Comparison of ENCODE assay signal across 1 cellular context in the genomic region with DNA sequence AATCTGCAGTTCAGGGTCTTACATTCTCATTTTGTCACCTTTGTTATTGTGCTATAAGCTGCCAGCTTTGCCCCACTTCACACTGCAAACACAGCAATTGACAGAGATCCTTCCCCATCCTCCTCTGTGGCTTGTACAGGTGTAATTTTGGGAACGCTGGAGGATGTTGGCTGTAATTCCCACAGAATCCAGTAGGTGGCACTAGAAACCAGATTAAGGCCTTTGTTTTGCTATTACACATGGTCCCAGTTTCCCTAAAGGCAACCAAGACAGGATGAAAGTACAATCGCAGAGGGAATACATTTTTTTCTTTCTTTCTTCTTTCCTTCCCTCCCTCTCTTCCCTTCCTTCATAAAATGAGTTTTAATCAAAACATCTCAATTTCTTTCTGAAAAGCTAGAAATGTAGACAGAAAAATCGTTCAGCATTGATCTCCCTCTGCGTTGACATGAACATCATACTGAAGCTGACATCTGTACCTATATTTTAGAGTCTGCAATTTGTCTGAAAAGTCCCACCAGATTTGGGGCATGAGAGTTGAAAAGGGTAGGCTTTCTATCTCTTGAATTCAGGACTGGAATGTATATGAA.
TF ChIP-seq lines count a peak whose summit lies in the region.

No MANE protein-coding gene starts in this region.

TF ChIP-seq in K562, 482 proteins besides CTCF, POLR2A, EP300 and RAD21 (continued from another document):
- TF ChIP-seq, protein P1, sequence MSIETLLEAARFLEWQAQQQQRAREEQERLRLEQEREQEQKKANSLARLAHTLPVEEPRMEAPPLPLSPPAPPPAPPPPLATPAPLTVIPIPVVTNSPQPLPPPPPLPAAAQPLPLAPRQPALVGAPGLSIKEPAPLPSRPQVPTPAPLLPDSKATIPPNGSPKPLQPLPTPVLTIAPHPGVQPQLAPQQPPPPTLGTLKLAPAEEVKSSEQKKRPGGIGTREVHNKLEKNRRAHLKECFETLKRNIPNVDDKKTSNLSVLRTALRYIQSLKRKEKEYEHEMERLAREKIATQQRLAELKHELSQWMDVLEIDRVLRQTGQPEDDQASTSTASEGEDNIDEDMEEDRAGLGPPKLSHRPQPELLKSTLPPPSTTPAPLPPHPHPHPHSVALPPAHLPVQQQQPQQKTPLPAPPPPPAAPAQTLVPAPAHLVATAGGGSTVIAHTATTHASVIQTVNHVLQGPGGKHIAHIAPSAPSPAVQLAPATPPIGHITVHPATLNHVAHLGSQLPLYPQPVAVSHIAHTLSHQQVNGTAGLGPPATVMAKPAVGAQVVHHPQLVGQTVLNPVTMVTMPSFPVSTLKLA (conservative IDR thresholded peaks at IDR 0.05) = peak; percentile 39 to 59; a peak in 3 of 4 replicates
- TF ChIP-seq SMC3 (conservative IDR thresholded peaks at IDR 0.05; ENCODE audit: insufficient read depth, low read depth, low read length) = peak; percentile 61; the same call in 1 of the 2 replicates
- peak; percentile 47; the same call in 1 of the 2 replicates for TF ChIP-seq STAG1 (CRISPR knock-in tag; IDR thresholded peaks at IDR 0.05; ENCODE audit: borderline replicate concordance)
- no peak for TF ChIP-seq PYGO2 (tag; IDR thresholded peaks at IDR 0.05)
- TF ChIP-seq RBM39 (optimal IDR thresholded peaks at IDR 0.05; ENCODE audit: low read depth, low read length) = no peak
- TF ChIP-seq, protein P2, sequence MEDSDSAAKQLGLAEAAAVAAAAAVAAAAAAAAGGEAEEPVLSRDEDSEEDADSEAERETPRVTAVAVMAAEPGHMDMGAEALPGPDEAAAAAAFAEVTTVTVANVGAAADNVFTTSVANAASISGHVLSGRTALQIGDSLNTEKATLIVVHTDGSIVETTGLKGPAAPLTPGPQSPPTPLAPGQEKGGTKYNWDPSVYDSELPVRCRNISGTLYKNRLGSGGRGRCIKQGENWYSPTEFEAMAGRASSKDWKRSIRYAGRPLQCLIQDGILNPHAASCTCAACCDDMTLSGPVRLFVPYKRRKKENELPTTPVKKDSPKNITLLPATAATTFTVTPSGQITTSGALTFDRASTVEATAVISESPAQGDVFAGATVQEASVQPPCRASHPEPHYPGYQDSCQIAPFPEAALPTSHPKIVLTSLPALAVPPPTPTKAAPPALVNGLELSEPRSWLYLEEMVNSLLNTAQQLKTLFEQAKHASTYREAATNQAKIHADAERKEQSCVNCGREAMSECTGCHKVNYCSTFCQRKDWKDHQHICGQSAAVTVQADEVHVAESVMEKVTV (CRISPR knock-in tag; IDR thresholded peaks at IDR 0.05) = peak; percentile 76
- TF ChIP-seq KLF16 (IDR thresholded peaks at IDR 0.05) = peak; percentile 35; the same call in 1 of the 2 replicates
- no peak for TF ChIP-seq ZNF586 (CRISPR knock-in tag; conservative IDR thresholded peaks at IDR 0.05)
- no peak for TF ChIP-seq RBM25 (IDR thresholded peaks at IDR 0.05; ENCODE audit: low read depth, low read length, severe bottlenecking)
- 0 out of 2 replicates have a peak, but pooled peaks have one; percentile 29 for TF ChIP-seq LCOR (CRISPR knock-in tag; IDR thresholded peaks at IDR 0.05)
